8 cellular contexts compared by ENCODE assay signal in genomic region chr9:20621553-20622329, GRCh38. TPM values are rescaled to one million over a fixed set of nuclear protein-coding genes. Genes with fewer than 3 reads are reported as not detected.
DNase-seq lines count a peak whose midpoint lies in the region; ATAC-seq and TF ChIP-seq lines count a peak whose summit lies in the region.

No MANE protein-coding gene starts in this region.

- H3K36me3 ChIP-seq in endocrine pancreas (ENCODE audit: control insufficient read depth, insufficient read depth, low read length) (no peaks in the 10 kb centered on the region), mesodermal cell (ENCODE audit: control insufficient read depth, insufficient read depth, low read length) (no peaks in the 10 kb centered on the region)

- peak overlapping the region; percentile 90 for H3K9ac ChIP-seq in endocrine pancreas (ENCODE audit: control insufficient read depth, insufficient read depth, low read length)

- H3K4me3 ChIP-seq in endocrine pancreas (ENCODE audit: control insufficient read depth, insufficient read depth, low read length) (peak overlapping the region; percentile 45), mesodermal cell (ENCODE audit: extremely low read depth, insufficient read depth, low read length, poor library complexity, severe bottlenecking) (peak overlapping the region; percentile 86)

- peak overlapping the region; percentile 88 for H3K27ac ChIP-seq in mesodermal cell (ENCODE audit: low read depth, low read length, severe bottlenecking)

- TF ChIP-seq CTCF in GM10266 (IDR thresholded peaks at IDR 0.05; ENCODE audit: control insufficient read depth, insufficient read depth, low read depth, missing control alignments): peak; percentile 1

- H3K27me3 ChIP-seq in endocrine pancreas (ENCODE audit: control insufficient read depth, insufficient read depth, low read length): no peaks in the 10 kb centered on the region

- ATAC-seq in HG02759 (IDR thresholded peaks at IDR 0.05; ENCODE audit: unreplicated experiment): peak; percentile 18

- H3K4me1 ChIP-seq in endocrine pancreas (ENCODE audit: control insufficient read depth, insufficient read depth, low read length) (peaks cover 7% of the 10 kb centered on the region), mesodermal cell (ENCODE audit: control insufficient read depth, insufficient read depth, low read length, poor library complexity, severe bottlenecking) (peaks cover 5% of the 10 kb centered on the region)

- 1% methylated on average over 36 to 46 of the region's 73 CpGs for WGBS in mesodermal cell (ENCODE audit: insufficient coverage in 2 of 2), 2 experiments

- DNase-seq in GM10266 (ENCODE audit: extremely low spot score): peak; percentile 54
- peak; percentile 79 for DNase-seq in NCI-H446 treated with DMSO at 0.1 percent for 48 hours (lab: John Stamatoyannopoulos, UW)
- DNase-seq in activated CD8-positive, alpha-beta memory T cell treated with anti-CD3 and anti-CD28 coated beads for 48 hours (ENCODE audit: low read depth in 2 of 3, low spot score in 2 of 3): peak; percentile 29 to 45 (median 42)
- peak; percentile 39 for DNase-seq in stimulated activated CD8-positive, alpha-beta memory T cell treated with anti-CD3 and anti-CD28 coated beads, Interleukin-15, amount 100 ng/mL, for 1 hour (ENCODE audit: low read depth)
- no peak for DNase-seq in HPDE6-E6E7 (ENCODE audit: extremely low spot score)

- H3K9me3 ChIP-seq in endocrine pancreas (ENCODE audit: control insufficient read depth, low read length) (no peaks in the 10 kb centered on the region), mesodermal cell (ENCODE audit: control insufficient read depth, low read length) (no peaks in the 10 kb centered on the region)

RNA-seq across cellular contexts. Expression of gene MLLT3, which starts 0.6 kb away (rescaled TPM):
- polyA plus RNA-seq in mesodermal cell (2013, experiment 1 of 2): 59.9 TPM
- polyA plus RNA-seq in mesodermal cell (2013, experiment 2 of 2): 87.2 TPM
